15 cellular contexts compared by ENCODE assay signal in the genomic region with DNA sequence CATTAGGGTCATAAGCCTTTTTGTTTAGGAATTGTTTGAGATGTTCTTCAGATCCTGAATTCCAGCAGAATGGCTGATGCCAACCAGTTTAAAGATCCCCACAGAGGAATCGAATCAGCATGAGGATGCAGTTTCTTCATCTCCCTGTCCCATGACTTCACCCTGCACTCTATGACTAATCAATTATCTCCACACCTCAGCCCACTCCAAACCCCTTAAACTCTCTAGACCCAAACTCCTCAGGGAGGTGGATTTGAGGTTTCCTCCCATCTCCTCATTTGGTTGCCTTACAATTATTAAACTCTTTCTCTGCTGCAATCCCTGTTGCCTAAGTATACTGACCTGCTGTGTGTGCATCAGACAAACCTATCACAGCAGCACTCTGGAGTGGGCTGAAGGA.
"Had no signal": no experiment of that assay in that cellular context is flagged by ENCODE, and none has a peak within 500 bp of the region (broad histone marks: within the 10 kb centered on the region; RNA-seq: fewer than 3 reads in every experiment).

No MANE protein-coding gene starts in this region.

- H3K27ac ChIP-seq: colonic mucosa, esophagus muscularis mucosa, pancreas, SJSA1, transverse colon had no signal

- H3K27me3 ChIP-seq: colonic mucosa, SJSA1, transverse colon had no signal

- DNase-seq: activated CD4-positive, alpha-beta T cell treated with anti-CD3 and anti-CD28 coated beads, Interleukin-2, amount 50 U/mL, for 1 hour; activated naive CD4-positive, alpha-beta T cell treated with anti-CD3 and anti-CD28 coated beads, Interleukin-2, amount 10 ng/mL, durations not matched to agents 7 days and 5 days; activated T-cell treated with anti-CD3 and anti-CD28 coated beads, Interleukin-2, amount 50 U/mL, for 1 hour; amniotic stem cell; central memory CD4-positive, alpha-beta T cell; colonic mucosa; foreskin melanocyte; pancreas; stimulated activated CD4-positive, alpha-beta T cell treated with anti-CD3 and anti-CD28 coated beads, Interleukin-12 subunit alpha, Interleukin-12 subunit beta, amount 100 ng/mL, for 4 hours; substantia nigra; SW 1271; transverse colon had no signal

- H3K9me3 ChIP-seq: colonic mucosa, esophagus muscularis mucosa, pancreas, SJSA1, transverse colon had no signal

- H3K36me3 ChIP-seq: colonic mucosa, esophagus muscularis mucosa, pancreas, SJSA1, transverse colon had no signal

- H3K4me1 ChIP-seq: colonic mucosa, esophagus muscularis mucosa, pancreas, SJSA1, transverse colon had no signal

- H3K4me3 ChIP-seq: colonic mucosa, esophagus muscularis mucosa, lung, pancreas, SJSA1, transverse colon had no signal
